ENCODE assay signal across 1 cellular context in the genomic region with DNA sequence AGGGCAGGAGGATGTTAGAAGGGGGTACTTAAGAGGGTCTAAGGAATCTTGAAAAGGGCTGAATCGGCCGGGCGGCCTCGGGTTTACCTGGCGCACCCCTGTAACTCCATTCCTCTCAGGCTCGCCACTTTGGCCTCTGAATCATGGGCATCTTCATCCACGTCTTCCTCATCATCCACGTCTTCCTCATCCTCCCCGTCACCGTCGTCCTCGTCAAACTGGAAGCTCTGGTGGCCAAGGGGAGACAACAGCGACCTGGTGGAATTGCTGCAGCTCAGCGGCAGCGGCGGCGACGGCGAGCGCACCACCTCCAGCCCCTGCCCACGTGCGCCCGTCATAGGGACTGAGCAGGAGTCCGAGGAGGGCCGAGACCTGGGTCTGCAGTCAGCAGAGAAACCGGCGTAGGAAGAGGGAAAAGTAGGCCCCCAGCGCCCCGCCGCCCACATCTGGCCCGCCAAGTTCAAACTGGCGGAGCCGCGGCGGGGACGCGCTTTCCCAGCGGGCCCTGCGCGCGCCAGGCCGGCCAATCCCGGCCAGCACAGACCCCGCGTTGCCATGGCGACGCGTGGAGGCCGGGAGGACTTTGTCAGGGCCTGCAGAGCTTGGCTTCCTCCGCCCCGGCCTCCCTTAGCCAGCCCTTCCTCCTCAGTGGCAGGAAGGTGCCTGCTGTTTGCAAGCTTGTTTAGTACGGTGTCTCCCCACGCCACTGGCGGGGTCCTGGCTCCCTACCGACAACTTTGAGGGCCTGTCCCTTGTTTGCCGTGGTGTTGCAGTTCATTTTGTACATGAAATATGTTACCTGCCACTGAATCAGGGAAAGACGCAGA.
TF ChIP-seq lines count a peak whose summit lies in the region.

A gene with protein sequence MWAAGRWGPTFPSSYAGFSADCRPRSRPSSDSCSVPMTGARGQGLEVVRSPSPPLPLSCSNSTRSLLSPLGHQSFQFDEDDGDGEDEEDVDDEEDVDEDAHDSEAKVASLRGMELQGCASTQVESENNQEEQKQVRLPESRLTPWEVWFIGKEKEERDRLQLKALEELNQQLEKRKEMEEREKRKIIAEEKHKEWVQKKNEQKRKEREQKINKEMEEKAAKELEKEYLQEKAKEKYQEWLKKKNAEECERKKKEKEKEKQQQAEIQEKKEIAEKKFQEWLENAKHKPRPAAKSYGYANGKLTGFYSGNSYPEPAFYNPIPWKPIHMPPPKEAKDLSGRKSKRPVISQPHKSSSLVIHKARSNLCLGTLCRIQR (minus strand): TSS at position 467 of the 827 bp plus-strand sequence. CDS start 21 bp downstream, at position 446.

TF ChIP-seq in H1, 55 proteins besides CTCF, POLR2A, EP300 and RAD21:
- peak; percentile 73 for TF ChIP-seq SAP30 (IDR thresholded peaks at IDR 0.05; ENCODE audit: insufficient read depth, insufficient replicate concordance, low read length)
- TF ChIP-seq TBP (IDR thresholded peaks at IDR 0.05; ENCODE audit: low read depth, low read length), result peak; percentile 48
- TF ChIP-seq, protein P1, sequence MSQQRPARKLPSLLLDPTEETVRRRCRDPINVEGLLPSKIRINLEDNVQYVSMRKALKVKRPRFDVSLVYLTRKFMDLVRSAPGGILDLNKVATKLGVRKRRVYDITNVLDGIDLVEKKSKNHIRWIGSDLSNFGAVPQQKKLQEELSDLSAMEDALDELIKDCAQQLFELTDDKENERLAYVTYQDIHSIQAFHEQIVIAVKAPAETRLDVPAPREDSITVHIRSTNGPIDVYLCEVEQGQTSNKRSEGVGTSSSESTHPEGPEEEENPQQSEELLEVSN (IDR thresholded peaks at IDR 0.05), result peak; percentile 50
- peak; percentile 82 for TF ChIP-seq RBBP5 (IDR thresholded peaks at IDR 0.05; ENCODE audit: borderline replicate concordance, low read depth, low read length)
- TF ChIP-seq, protein P2, sequence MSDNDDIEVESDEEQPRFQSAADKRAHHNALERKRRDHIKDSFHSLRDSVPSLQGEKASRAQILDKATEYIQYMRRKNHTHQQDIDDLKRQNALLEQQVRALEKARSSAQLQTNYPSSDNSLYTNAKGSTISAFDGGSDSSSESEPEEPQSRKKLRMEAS (IDR thresholded peaks at IDR 0.05), result peak; percentile 92
- TF ChIP-seq BRCA1 (IDR thresholded peaks at IDR 0.05; ENCODE audit: low read depth, low read length), result no peak
- TF ChIP-seq GTF2F1 (IDR thresholded peaks at IDR 0.05; ENCODE audit: borderline replicate concordance, low read depth, low read length), result no peak
- TF ChIP-seq NRF1 (IDR thresholded peaks at IDR 0.05; ENCODE audit: low read depth, low read length), result no peak
- TF ChIP-seq TAF1 (IDR thresholded peaks at IDR 0.05; ENCODE audit: low read depth, low read length), result peak; percentile 71
- peak; percentile 93 for TF ChIP-seq ASH2L (IDR thresholded peaks at IDR 0.05; ENCODE audit: low read length)
- TF ChIP-seq, protein P3, sequence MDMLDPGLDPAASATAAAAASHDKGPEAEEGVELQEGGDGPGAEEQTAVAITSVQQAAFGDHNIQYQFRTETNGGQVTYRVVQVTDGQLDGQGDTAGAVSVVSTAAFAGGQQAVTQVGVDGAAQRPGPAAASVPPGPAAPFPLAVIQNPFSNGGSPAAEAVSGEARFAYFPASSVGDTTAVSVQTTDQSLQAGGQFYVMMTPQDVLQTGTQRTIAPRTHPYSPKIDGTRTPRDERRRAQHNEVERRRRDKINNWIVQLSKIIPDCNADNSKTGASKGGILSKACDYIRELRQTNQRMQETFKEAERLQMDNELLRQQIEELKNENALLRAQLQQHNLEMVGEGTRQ (IDR thresholded peaks at IDR 0.05; ENCODE audit: low read length), result 0 out of 2 replicates have a peak, but pooled peaks have one; percentile 21
- TF ChIP-seq KDM4A (IDR thresholded peaks at IDR 0.05; ENCODE audit: low read depth, low read length, severe bottlenecking), result peak; percentile 78
- peak; percentile 51 for TF ChIP-seq NANOG (IDR thresholded peaks at IDR 0.05; ENCODE audit: insufficient read depth, low read depth, low read length, poor library complexity, severe bottlenecking)
- TF ChIP-seq YY1 (IDR thresholded peaks at IDR 0.05; ENCODE audit: low read depth, low read length), result no peak
- peak; percentile 67 for TF ChIP-seq POLR2AphosphoS5 (IDR thresholded peaks at IDR 0.05; ENCODE audit: low read depth, low read length)
- TF ChIP-seq RFX5 (IDR thresholded peaks at IDR 0.05; ENCODE audit: borderline replicate concordance, low read depth, low read length), result peak; percentile 83
- TF ChIP-seq PHF8 (conservative IDR thresholded peaks at IDR 0.05; ENCODE audit: low read depth, low read length), result peak; percentile 64; the same call in 1 of the 2 replicates
- TF ChIP-seq SIN3A (conservative IDR thresholded peaks at IDR 0.05 in 1 of 2, IDR thresholded peaks at IDR 0.05 in 1 of 2; ENCODE audit: low read depth in 1 of 2, low read length in 2 of 2), result peak; percentile 91 to 97; a peak in 3 of 4 replicates
- no peak for TF ChIP-seq CHD1 (IDR thresholded peaks at IDR 0.05; ENCODE audit: low read depth, low read length)
